In the genomic region with DNA sequence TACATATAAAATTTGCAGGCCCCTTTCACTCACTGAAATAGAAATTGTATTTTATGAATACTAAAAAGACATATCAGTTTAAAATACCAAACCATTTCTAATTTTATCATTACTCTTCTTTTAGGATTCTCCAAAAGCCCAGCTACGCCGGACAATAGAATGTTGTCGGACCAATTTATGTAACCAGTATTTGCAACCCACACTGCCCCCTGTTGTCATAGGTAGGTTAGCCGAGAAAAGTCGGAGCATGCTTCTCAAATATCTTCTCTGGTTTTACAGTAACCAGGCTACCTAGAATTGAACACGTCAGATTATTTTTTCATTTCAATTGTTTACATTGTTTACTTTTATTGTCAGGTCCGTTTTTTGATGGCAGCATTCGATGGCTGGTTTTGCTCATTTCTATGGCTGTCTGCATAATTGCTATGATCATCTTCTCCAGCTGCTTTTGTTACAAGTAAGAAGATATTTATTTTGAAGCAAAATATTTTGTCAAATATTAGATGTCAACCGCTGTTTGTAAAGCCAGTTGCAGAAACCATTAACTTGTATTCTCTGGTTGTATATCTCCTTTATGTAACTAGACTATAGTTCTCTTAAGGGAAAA, we compare ENCODE assay signal across 8 cellular contexts. TPM values are rescaled to one million over a fixed set of nuclear protein-coding genes. Genes with fewer than 3 reads are reported as not detected.
A peak's percentile ranks its signal among the peaks of the same experiment; 100 is the strongest.
DNase-seq lines count a peak whose midpoint lies in the region; ATAC-seq, FAIRE-seq and TF ChIP-seq lines count a peak whose summit lies in the region.

No MANE protein-coding gene starts in this region.

- peak; percentile 80 for TF ChIP-seq CTCF in brain microvascular endothelial cell (IDR thresholded peaks at IDR 0.05; ENCODE audit: low read depth, low read length, missing control alignments)

- no CpG with 5 or more reads among the region's 9 CpGs for WGBS in iPS DF 6.9 (ENCODE audit: insufficient coverage, insufficient read length)
- WGBS in small intestine, 3 donors, result 13 to 18% (median 16%) methylated on average over 9 of the region's 9 CpGs

- in situ Hi-C loops in brain microvascular endothelial cell (cut with HindIII; ENCODE audit: low pct_ligation_motif_present, low sequenced_read_pairs), result no loop called here

- H3K9me3 ChIP-seq in iPS DF 6.9 (ENCODE audit: control insufficient read depth, insufficient read depth, low read length) (no peaks in the 10 kb centered on the region), small intestine (ENCODE audit: control insufficient read depth, low read depth) (no peaks in the 10 kb centered on the region)

- DNase-seq in ELR (ENCODE audit: low read depth) (peak; percentile 75), HTR-8/SVneo (ENCODE audit: insufficient read length, low spot score) (peak; percentile 35), RPMI8226 (peak; percentile 40), brain microvascular endothelial cell (peak; percentile 65), iPS DF 6.9 (ENCODE audit: low read depth, low spot score) (peak; percentile 47), small intestine (peak; percentile 73)

- ATAC-seq in HG02759 (IDR thresholded peaks at IDR 0.05; ENCODE audit: unreplicated experiment) (no peak), HG03432 (IDR thresholded peaks at IDR 0.05; ENCODE audit: unreplicated experiment) (no peak)

- FAIRE-seq in HTR-8/SVneo (lab: Jason Lieb, UNC) (peak; percentile 40), small intestine (lab: Jason Lieb, UNC) (peak; percentile 68)

- H3K27me3 ChIP-seq in brain microvascular endothelial cell (replicated peaks) (no peaks in the 10 kb centered on the region), iPS DF 6.9 (ENCODE audit: control insufficient read depth, insufficient read depth, low read length) (no peaks in the 10 kb centered on the region), small intestine (ENCODE audit: control insufficient read depth in 2 of 2, insufficient read depth in 2 of 2, low read length in 2 of 2) (no peaks in the 10 kb centered on the region)

- H3K4me1 ChIP-seq in iPS DF 6.9 (ENCODE audit: control insufficient read depth, insufficient read depth, low read length), result peaks cover 1% of the 10 kb centered on the region; the same call in 1 of the 2 replicates
- no peaks in the 10 kb centered on the region for H3K4me1 ChIP-seq in small intestine (ENCODE audit: control insufficient read depth in 2 of 2, insufficient read depth in 1 of 2, low read depth in 1 of 2, low read length in 1 of 2)

- H3K4me3 ChIP-seq in brain microvascular endothelial cell (ENCODE audit: low read depth, low read length) (no peak overlapping the region), iPS DF 6.9 (ENCODE audit: low read length) (no peak overlapping the region), small intestine (ENCODE audit: low read depth in 1 of 2, low read length in 2 of 2) (no peak overlapping the region)

- H3K27ac ChIP-seq in brain microvascular endothelial cell (no peak overlapping the region), iPS DF 6.9 (ENCODE audit: low read length) (no peak overlapping the region), small intestine (ENCODE audit: low read depth in 1 of 2, low read length in 1 of 2) (no peak overlapping the region)

- H3K36me3 ChIP-seq in brain microvascular endothelial cell (replicated peaks), result peaks cover 13% of the 10 kb centered on the region
- H3K36me3 ChIP-seq in iPS DF 6.9 (ENCODE audit: control insufficient read depth, insufficient read depth, low read length), result peaks cover 10% of the 10 kb centered on the region; the same call in 1 of the 2 replicates
- peaks cover 2 to 7% of the 10 kb centered on the region in 2 donors for H3K36me3 ChIP-seq in small intestine (ENCODE audit: control insufficient read depth in 2 of 2, insufficient read depth in 2 of 2, low read length in 2 of 2)

RNA-seq across cellular contexts. Expression of a gene that starts 57.6 kb away (rescaled TPM):
- 10 to 100 TPM in 1 of 3 donors, 1 to 10 TPM in 1, under 1 TPM in 1; 0.45 to 20.8 (median 1.4) TPM for polyA plus RNA-seq in small intestine

RNA-seq across cellular contexts. Expression of a gene that starts 58.6 kb away (rescaled TPM):
- polyA plus RNA-seq in small intestine, result 10 to 100 TPM in 1 of 3 donors, 1 to 10 TPM in 2; 2.4 to 44.8 (median 4.0) TPM
